In the genomic region with DNA sequence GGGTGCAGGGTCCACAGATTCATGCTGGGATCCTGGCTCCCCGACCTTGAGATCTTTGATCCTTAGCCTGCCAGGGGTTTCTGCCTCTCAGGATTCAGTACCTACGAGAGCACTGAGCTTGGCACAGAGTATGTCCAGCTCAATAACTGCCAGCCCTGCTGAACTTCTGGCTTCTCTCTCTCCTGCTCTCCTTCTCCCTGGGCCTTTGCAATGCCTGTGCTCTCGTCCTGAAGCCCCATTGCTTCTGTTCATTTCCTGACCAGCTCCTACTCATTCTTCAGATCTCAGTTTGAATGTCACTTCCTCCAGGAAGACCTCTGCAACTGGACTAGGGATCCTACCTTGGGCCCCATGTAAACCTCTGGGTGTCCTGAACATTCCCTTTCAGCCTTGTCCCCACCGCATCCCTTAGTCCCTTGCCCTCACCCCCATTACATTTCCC, we compare ENCODE assay signal across 1 cellular context.
TF ChIP-seq lines count a peak whose summit lies in the region.

No MANE protein-coding gene starts in this region.

TF ChIP-seq in HEK293, 187 proteins besides CTCF, POLR2A, EP300 and RAD21:
- TF ChIP-seq ZNF280C (tag by site-specific recombination; IDR thresholded peaks at IDR 0.05) (no peak), ZNF19 (tag by site-specific recombination; IDR thresholded peaks at IDR 0.05; ENCODE audit: low read depth) (no peak), ZBTB17 (tag by site-specific recombination; IDR thresholded peaks at IDR 0.05) (peak; percentile 17; the same call in 1 of the 2 replicates), ZFP3 (tag by site-specific recombination; IDR thresholded peaks at IDR 0.05; ENCODE audit: low read depth) (0 out of 2 replicates have a peak, but pooled peaks have one; percentile 49)
